Comparison of ENCODE assay signal across 8 cellular contexts in genomic region chr18:53796042-53796729, GRCh38.
DNase-seq lines count a peak whose midpoint lies in the region; ATAC-seq and TF ChIP-seq lines count a peak whose summit lies in the region.

No MANE protein-coding gene starts in this region.

- H3K27ac Mint-ChIP-seq in chondrocyte (ENCODE audit: unreplicated experiment): peak overlapping the region; percentile 79

- intact Hi-C loops in Right ventricle myocardium inferior (cut with DNase I): no loop called here
- intact Hi-C loops in cardiac septum (cut with DNase I): no loop called here

- no peak for DNase-seq in Right ventricle myocardium inferior (ENCODE audit: missing footprints)
- no peak for DNase-seq in cardiac septum (ENCODE audit: low spot score)
- no peak for DNase-seq in chondrocyte (ENCODE audit: low spot score)
- peak; percentile 91 for DNase-seq in stromal cell of bone marrow (ENCODE audit: low read depth)
- no peak for DNase-seq in NCI-H526 treated with DMSO at 0.1 percent for 48 hours (lab: John Stamatoyannopoulos, UW)
- DNase-seq in activated T-cell treated with anti-CD3 and anti-CD28 coated beads, Interleukin-2, amount 50 U/mL, for 1 hour: no peak
- no peak for DNase-seq in mucosa of gallbladder (ENCODE audit: low spot score)

- peaks cover 15% of the 10 kb centered on the region for H3K9me3 Mint-ChIP-seq in chondrocyte (ENCODE audit: low read depth)

- TF ChIP-seq CTCF in chondrocyte (IDR thresholded peaks at IDR 0.05): no peak

- no peak overlapping the region for H3K4me3 Mint-ChIP-seq in chondrocyte (ENCODE audit: unreplicated experiment)

- no peaks in the 10 kb centered on the region for H3K27me3 Mint-ChIP-seq in chondrocyte (ENCODE audit: low read depth)

- H3K36me3 Mint-ChIP-seq in chondrocyte (ENCODE audit: low read depth): no peaks in the 10 kb centered on the region

- ATAC-seq in Right ventricle myocardium inferior (peak; percentile 95), HG03378 (IDR thresholded peaks at IDR 0.05; ENCODE audit: unreplicated experiment) (peak; percentile 96)

- H3K4me1 Mint-ChIP-seq in chondrocyte (ENCODE audit: low read depth): peaks cover 11% of the 10 kb centered on the region
